Comparison of ENCODE assay signal across 22 cellular contexts in genomic region chr1:6144622-6145021, GRCh38. TPM values are rescaled to one million over a fixed set of nuclear protein-coding genes. Genes with fewer than 3 reads are reported as not detected.
A peak's percentile ranks its signal among the peaks of the same experiment; 100 is the strongest.
DNase-seq lines count a peak whose midpoint lies in the region; ATAC-seq and TF ChIP-seq lines count a peak whose summit lies in the region.
"Had no signal": no experiment of that assay in that cellular context is flagged by ENCODE, and none has a peak within 500 bp of the region (broad histone marks: within the 10 kb centered on the region; RNA-seq: fewer than 3 reads in every experiment).

No MANE protein-coding gene starts in this region.

- no peak overlapping the region for H3K4me2 ChIP-seq in SK-N-SH

- H3K9ac ChIP-seq in SK-N-SH (no peak overlapping the region), endodermal cell (ENCODE audit: extremely low read depth, low read length, poor library complexity, severe bottlenecking) (no peak overlapping the region)

- TF ChIP-seq EP300 in SK-N-SH (IDR thresholded peaks at IDR 0.05; ENCODE audit: borderline replicate concordance in 1 of 2, low read depth in 1 of 2, low read length in 1 of 2), result no peak

- no peak for TF ChIP-seq RAD21 in SK-N-SH (IDR thresholded peaks at IDR 0.05; ENCODE audit: low read length)

- H3F3A ChIP-seq in SK-N-SH (replicated peaks; ENCODE audit: insufficient read depth), result no peaks in the 10 kb centered on the region

- H4K20me1 ChIP-seq in SK-N-SH (ENCODE audit: insufficient read depth), result no peaks in the 10 kb centered on the region

- H2AFZ ChIP-seq in SK-N-SH (ENCODE audit: low read depth), result no peak overlapping the region

- no peak for ATAC-seq in SK-N-SH treated with all-trans-retinoic acid at 6 μM for 48 hours
- ATAC-seq: HepG2 had no signal

- H3K27me3 ChIP-seq in SK-N-SH (ENCODE audit: insufficient read depth) (no peaks in the 10 kb centered on the region), endodermal cell (ENCODE audit: control insufficient read depth, insufficient read depth, low read length, poor library complexity, severe bottlenecking) (peaks cover 25% of the 10 kb centered on the region)

- POLR2A ChIA-PET in SK-N-SH (lab: Yijun Ruan, JAX), result no interaction called here

- H3K4me1 Mint-ChIP-seq in endodermal cell, result peaks cover 1% of the 10 kb centered on the region
- H3K4me1 Mint-ChIP-seq in nephron progenitor cell, result peaks cover 30% of the 10 kb centered on the region
- peaks cover 3% of the 10 kb centered on the region for H3K4me1 Mint-ChIP-seq in mesothelial cell of epicardium

- H3K36me3 ChIP-seq in SK-N-SH (replicated peaks in 1 of 2; ENCODE audit: control insufficient read depth in 1 of 2, insufficient read depth in 2 of 2, low read length in 1 of 2), result no peaks in the 10 kb centered on the region
- H3K36me3 ChIP-seq in endodermal cell (ENCODE audit: control insufficient read depth, insufficient read depth, low read length), result no peaks in the 10 kb centered on the region

- H3K27ac Mint-ChIP-seq in endodermal cell (no peak overlapping the region), nephron progenitor cell (peak overlapping the region; percentile 73), mesothelial cell of epicardium (no peak overlapping the region)

- DNase-seq in SK-N-SH (peak; percentile 63), endodermal cell (peak; percentile 63), nephron progenitor cell (peak; percentile 62), mesothelial cell of epicardium (ENCODE audit: low spot score in 2 of 2, unreplicated experiment in 2 of 2) (no peak), EL (no peak), C1 segment of cervical spinal cord (lab: John Stamatoyannopoulos, UW) (no peak)
- DNase-seq: 8988T; AML-193; DMS79; HCEC 1CT; KBM-7; NCI-H1092; NCI-H1436 treated with DMSO at 0.1 percent for 48 hours; NCI-H2029; NCI-H345; NCI-H774; NK-92 treated with Interleukin-12 subunit alpha and Interleukin-12 subunit beta, amount 100 ng/mL, for 24 hours; SIG-M5 had no signal

- CTCF ChIA-PET in SK-N-SH (lab: Yijun Ruan, JAX), result interaction anchor here (1.2 kb wide), 1 partner anchor 60 kb away, joined by 3 read pairs; no protein-coding TSS in a partner anchor

- no peaks in the 10 kb centered on the region for H3K79me2 ChIP-seq in SK-N-SH (ENCODE audit: insufficient read depth)

- H3K4me3 ChIP-seq in SK-N-SH (ENCODE audit: low read depth in 2 of 2, low read length in 1 of 2) (no peak overlapping the region), endodermal cell (ENCODE audit: low read length) (no peak overlapping the region)

- H3K36me3 Mint-ChIP-seq in endodermal cell (ENCODE audit: low read depth) (no peaks in the 10 kb centered on the region), nephron progenitor cell (ENCODE audit: low read depth) (no peaks in the 10 kb centered on the region), mesothelial cell of epicardium (no peaks in the 10 kb centered on the region)

- H3K9me3 Mint-ChIP-seq in endodermal cell (no peaks in the 10 kb centered on the region), nephron progenitor cell (no peaks in the 10 kb centered on the region), mesothelial cell of epicardium (no peaks in the 10 kb centered on the region)

- H3K9me3 ChIP-seq in SK-N-SH (no peaks in the 10 kb centered on the region), endodermal cell (ENCODE audit: control insufficient read depth, low read length) (no peaks in the 10 kb centered on the region)

- no peaks in the 10 kb centered on the region for H3K9me2 ChIP-seq in SK-N-SH

- H3K4me3 Mint-ChIP-seq in endodermal cell (no peak overlapping the region), nephron progenitor cell (no peak overlapping the region), mesothelial cell of epicardium (no peak overlapping the region)

- peaks cover 0 to 6% of the 10 kb centered on the region in 2 experiments; a peak in 1 of 4 replicates for H3K4me1 ChIP-seq in SK-N-SH (ENCODE audit: control insufficient read depth in 1 of 2, insufficient read depth in 2 of 2, low read depth in 1 of 2, low read length in 1 of 2)
- H3K4me1 ChIP-seq in endodermal cell (ENCODE audit: control insufficient read depth, insufficient read depth, low read length), result no peaks in the 10 kb centered on the region

- H3K27ac ChIP-seq in SK-N-SH (ENCODE audit: low read depth in 2 of 2, low read length in 1 of 2) (no peak overlapping the region), endodermal cell (ENCODE audit: low read depth, low read length) (no peak overlapping the region)
- H3K27ac ChIP-seq: C4-2B, HL-60 had no signal

- TF ChIP-seq CTCF in SK-N-SH (IDR thresholded peaks at IDR 0.05) (no peak), endodermal cell (conservative IDR thresholded peaks at IDR 0.05) (no peak), nephron progenitor cell (IDR thresholded peaks at IDR 0.05) (no peak), mesothelial cell of epicardium (IDR thresholded peaks at IDR 0.05; ENCODE audit: unreplicated experiment) (no peak)

- H3K27me3 Mint-ChIP-seq in endodermal cell (ENCODE audit: insufficient read depth) (peaks cover 27% of the 10 kb centered on the region), nephron progenitor cell (ENCODE audit: low read depth, poor library complexity) (peaks cover 33% of the 10 kb centered on the region), mesothelial cell of epicardium (ENCODE audit: low read depth) (peaks cover 37% of the 10 kb centered on the region)

- WGBS in SK-N-SH (ENCODE audit: low lambda C conversion rate), result 71% methylated on average over 10 of the region's 10 CpGs
- 61 to 78% methylated on average over 9 to 10 of the region's 10 CpGs for WGBS in endodermal cell (ENCODE audit: insufficient coverage in 1 of 2, insufficient read length in 1 of 2), 2 experiments

TF ChIP-seq in SK-N-SH, 30 proteins besides CTCF, POLR2A, EP300 and RAD21 (continues in another document):
- TF ChIP-seq IRF3 (IDR thresholded peaks at IDR 0.05; ENCODE audit: low read depth, low read length), result no peak
- no peak for TF ChIP-seq FOXJ3 (CRISPR knock-in tag; IDR thresholded peaks at IDR 0.05)
- no peak for TF ChIP-seq RCOR1 (IDR thresholded peaks at IDR 0.05; ENCODE audit: low read length)
- TF ChIP-seq USF2 (IDR thresholded peaks at IDR 0.05; ENCODE audit: borderline replicate concordance, low read depth, low read length), result no peak
- TF ChIP-seq TCF12 (IDR thresholded peaks at IDR 0.05), result no peak

TF ChIP-seq in SK-N-SH treated with all-trans-retinoic acid at 6 μM for 48 hours, 23 proteins besides CTCF, POLR2A, EP300 and RAD21 (continues in another document):
- TF ChIP-seq ZNF565 (CRISPR knock-in tag; conservative IDR thresholded peaks at IDR 0.05; ENCODE audit: low read depth) (no peak), BACH2 (CRISPR knock-in tag; IDR thresholded peaks at IDR 0.05; ENCODE audit: borderline replicate concordance) (no peak), OSR1 (CRISPR knock-in tag; IDR thresholded peaks at IDR 0.05) (no peak), PATZ1 (CRISPR knock-in tag; IDR thresholded peaks at IDR 0.05; ENCODE audit: borderline replicate concordance) (no peak), ISL1 (CRISPR knock-in tag; IDR thresholded peaks at IDR 0.05) (no peak), ZC3H10 (CRISPR knock-in tag; IDR thresholded peaks at IDR 0.05) (no peak)
- TF ChIP-seq, protein P1, sequence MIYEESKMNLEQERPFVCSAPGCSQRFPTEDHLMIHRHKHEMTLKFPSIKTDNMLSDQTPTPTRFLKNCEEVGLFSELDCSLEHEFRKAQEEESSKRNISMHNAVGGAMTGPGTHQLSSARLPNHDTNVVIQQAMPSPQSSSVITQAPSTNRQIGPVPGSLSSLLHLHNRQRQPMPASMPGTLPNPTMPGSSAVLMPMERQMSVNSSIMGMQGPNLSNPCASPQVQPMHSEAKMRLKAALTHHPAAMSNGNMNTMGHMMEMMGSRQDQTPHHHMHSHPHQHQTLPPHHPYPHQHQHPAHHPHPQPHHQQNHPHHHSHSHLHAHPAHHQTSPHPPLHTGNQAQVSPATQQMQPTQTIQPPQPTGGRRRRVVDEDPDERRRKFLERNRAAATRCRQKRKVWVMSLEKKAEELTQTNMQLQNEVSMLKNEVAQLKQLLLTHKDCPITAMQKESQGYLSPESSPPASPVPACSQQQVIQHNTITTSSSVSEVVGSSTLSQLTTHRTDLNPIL (CRISPR knock-in tag; IDR thresholded peaks at IDR 0.05; ENCODE audit: low read depth), result no peak

RNA-seq across cellular contexts. Expression of gene CHD5, which starts 35.5 kb away (rescaled TPM):
- 0.26 and 0.62 TPM in 2 replicates for polyA plus RNA-seq in SK-N-SH (2012; rRNA removed)
- 0.15 and 0.25 TPM in 2 replicates for polyA plus RNA-seq in SK-N-SH (2012; cell fraction: cytosol; rRNA removed)
- polyA plus RNA-seq in SK-N-SH (2012; cell fraction: nucleus; rRNA removed), result 1.9 TPM in 2 replicates
- total RNA-seq in endodermal cell (under 1 TPM; 0.40 to 0.69 TPM), mesothelial cell of epicardium (4.8 to 4.9 TPM (median 4.9 TPM) in 3 replicates)
- polyA plus RNA-seq in endodermal cell (2013, experiment 1 of 2), result 0.36 TPM
- 0.46 TPM for polyA plus RNA-seq in endodermal cell (2013, experiment 2 of 2)

RNA-seq across cellular contexts. Expression of gene RPL22, which starts 54.8 kb away (rescaled TPM):
- polyA plus RNA-seq in SK-N-SH (2012; rRNA removed), result 140 and 151 TPM in 2 replicates
- polyA plus RNA-seq in SK-N-SH (2012; cell fraction: cytosol; rRNA removed), result 216 and 367 TPM in 2 replicates
- polyA plus RNA-seq in SK-N-SH (2012; cell fraction: nucleus; rRNA removed), result 37.2 and 61.3 TPM in 2 replicates
- total RNA-seq in endodermal cell, result 100 to 1,000 TPM; 409 to 481 TPM
- 367 TPM for polyA plus RNA-seq in endodermal cell (2013, experiment 1 of 2)
- 324 TPM for polyA plus RNA-seq in endodermal cell (2013, experiment 2 of 2)
- 411 to 435 TPM (median 426 TPM) in 3 replicates for total RNA-seq in mesothelial cell of epicardium

Comparison
In these comparisons a context has a peak if more than half of its experiments do, and no peak if none do; other contexts are left out.
1. DNase-seq: peak in SK-N-SH (single experiment), endodermal cell (single experiment) and nephron progenitor cell (single experiment); none in mesothelial cell of epicardium (0 of 2), EL (single experiment) and C1 segment of cervical spinal cord (0 of 14).